8 cellular contexts compared by ENCODE assay signal in genomic region chr3:16290007-16290826, GRCh38. TPM values are rescaled to one million over a fixed set of nuclear protein-coding genes. Genes with fewer than 3 reads are reported as not detected.
DNase-seq lines count a peak whose midpoint lies in the region; ATAC-seq and TF ChIP-seq lines count a peak whose summit lies in the region.

No MANE protein-coding gene starts in this region.

- no peak overlapping the region for H2AFZ ChIP-seq in neural progenitor cell (replicated peaks)

- peak overlapping the region; percentile 100 for H3K4me3 ChIP-seq in CD4-positive, CD25-positive, alpha-beta regulatory T cell (ENCODE audit: low read depth, low read length)
- H3K4me3 ChIP-seq in esophagus squamous epithelium, result no peak overlapping the region
- no peak overlapping the region for H3K4me3 ChIP-seq in neural progenitor cell

- intact Hi-C loops in esophagus squamous epithelium (cut with DNase I), result no loop called here

- peaks cover 21% of the 10 kb centered on the region for H3K79me2 ChIP-seq in neural progenitor cell (ENCODE audit: low read depth)

- peaks cover 0 to 8% (median 1%) of the 10 kb centered on the region in 7 donors for H3K9me3 Mint-ChIP-seq in CD4-positive, CD25-positive, alpha-beta regulatory T cell
- peaks cover 8% of the 10 kb centered on the region for H3K9me3 Mint-ChIP-seq in neural progenitor cell

- peak in 1 of 2 donors; percentile 7 for ATAC-seq in CD4-positive, CD25-positive, alpha-beta regulatory T cell (ENCODE audit: low read depth in 2 of 2)
- peak; percentile 49 for ATAC-seq in GM19438 (IDR thresholded peaks at IDR 0.05; ENCODE audit: low read depth, unreplicated experiment)
- ATAC-seq in GM19328 (IDR thresholded peaks at IDR 0.05; ENCODE audit: unreplicated experiment), result no peak

- peaks cover 21% of the 10 kb centered on the region for H3K36me3 Mint-ChIP-seq in CD4-positive, CD25-positive, alpha-beta regulatory T cell
- H3K36me3 Mint-ChIP-seq in neural progenitor cell, result peaks cover 21% of the 10 kb centered on the region

- TF ChIP-seq CTCF in esophagus squamous epithelium (IDR thresholded peaks at IDR 0.05), result peak; percentile 55 to 80 (median 72)
- peak; percentile 93 for TF ChIP-seq CTCF in neural progenitor cell (IDR thresholded peaks at IDR 0.05)

- no peaks in the 10 kb centered on the region for H4K20me1 ChIP-seq in neural progenitor cell (ENCODE audit: low read depth)

- H3K9ac ChIP-seq in neural progenitor cell, result no peak overlapping the region

- peak overlapping the region; percentile 94 to 99 (median 96) for H3K4me3 Mint-ChIP-seq in CD4-positive, CD25-positive, alpha-beta regulatory T cell
- no peak overlapping the region for H3K4me3 Mint-ChIP-seq in neural progenitor cell

- 50 to 51% methylated on average over 3 of the region's 3 CpGs for WGBS in esophagus squamous epithelium, 2 donors

- H3K36me3 ChIP-seq in CD4-positive, CD25-positive, alpha-beta regulatory T cell (ENCODE audit: control insufficient read depth, insufficient read depth, low read length), result peaks cover 9% of the 10 kb centered on the region
- peaks cover 0 to 49% (median 0%) of the 10 kb centered on the region in 3 donors for H3K36me3 ChIP-seq in esophagus squamous epithelium
- H3K36me3 ChIP-seq in neural progenitor cell, result peaks cover 12% of the 10 kb centered on the region

- no peaks in the 10 kb centered on the region for H3K27me3 Mint-ChIP-seq in CD4-positive, CD25-positive, alpha-beta regulatory T cell
- no peaks in the 10 kb centered on the region for H3K27me3 Mint-ChIP-seq in neural progenitor cell (ENCODE audit: insufficient read depth, low read depth)

- peaks cover 40 to 80% (median 52%) of the 10 kb centered on the region in 4 donors for H3K4me1 Mint-ChIP-seq in CD4-positive, CD25-positive, alpha-beta regulatory T cell
- no peaks in the 10 kb centered on the region for H3K4me1 Mint-ChIP-seq in neural progenitor cell

- DNase-seq in CD4-positive, CD25-positive, alpha-beta regulatory T cell, result peak; percentile 43 to 74 (median 69)
- peak; percentile 51 for DNase-seq in NCI-H2227 (lab: John Stamatoyannopoulos, UW; ENCODE audit: unreplicated experiment)
- peak; percentile 58 for DNase-seq in activated CD4-positive, alpha-beta T cell treated with anti-CD3 and anti-CD28 coated beads, Interleukin-2, amount 50 U/mL, for 1 hour
- DNase-seq in esophagus squamous epithelium (lab: John Stamatoyannopoulos, UW), result no peak
- DNase-seq in neural progenitor cell (ENCODE audit: low spot score), result peak; percentile 63
- DNase-seq in NK-92 (lab: John Stamatoyannopoulos, UW; ENCODE audit: unreplicated experiment), result no peak

- H3F3A ChIP-seq in neural progenitor cell (ENCODE audit: low read depth), result peaks cover 5% of the 10 kb centered on the region

- H3K27me3 ChIP-seq in CD4-positive, CD25-positive, alpha-beta regulatory T cell (ENCODE audit: control insufficient read depth, insufficient read depth, low read length), result no peaks in the 10 kb centered on the region
- H3K27me3 ChIP-seq in esophagus squamous epithelium (no peaks in the 10 kb centered on the region), neural progenitor cell (no peaks in the 10 kb centered on the region)

- no peak for TF ChIP-seq POLR2A in esophagus squamous epithelium (IDR thresholded peaks at IDR 0.05)

- H3K9me3 ChIP-seq in CD4-positive, CD25-positive, alpha-beta regulatory T cell (ENCODE audit: control insufficient read depth in 2 of 2, low read length in 2 of 2), result peaks cover 0 to 9% of the 10 kb centered on the region in 2 experiments
- H3K9me3 ChIP-seq in esophagus squamous epithelium (no peaks in the 10 kb centered on the region), neural progenitor cell (ENCODE audit: low read depth) (peaks cover 7% of the 10 kb centered on the region)

- no peak overlapping the region for H3K4me2 ChIP-seq in neural progenitor cell

- peak overlapping the region; percentile 86 for H3K27ac ChIP-seq in CD4-positive, CD25-positive, alpha-beta regulatory T cell (ENCODE audit: insufficient read depth, low read length, poor library complexity, severe bottlenecking)
- H3K27ac ChIP-seq in esophagus squamous epithelium (peak overlapping the region in 1 of 4 donors; percentile 34), neural progenitor cell (no peak overlapping the region)

- peaks cover 87% of the 10 kb centered on the region for H3K4me1 ChIP-seq in CD4-positive, CD25-positive, alpha-beta regulatory T cell (ENCODE audit: control insufficient read depth, insufficient read depth, low read length, poor library complexity, severe bottlenecking)
- H3K4me1 ChIP-seq in esophagus squamous epithelium (peaks cover 0 to 12% (median 0%) of the 10 kb centered on the region in 3 donors), neural progenitor cell (no peaks in the 10 kb centered on the region)

- peak overlapping the region; percentile 94 to 98 (median 96) for H3K27ac Mint-ChIP-seq in CD4-positive, CD25-positive, alpha-beta regulatory T cell
- no peak overlapping the region for H3K27ac Mint-ChIP-seq in neural progenitor cell

RNA-seq across cellular contexts. Expression of gene OXNAD1, which starts 25.2 kb away (rescaled TPM):
- total RNA-seq in CD4-positive, CD25-positive, alpha-beta regulatory T cell, result 109 TPM
- 10 to 100 TPM; 31.1 to 67.1 (median 50.4) TPM for polyA plus RNA-seq in CD4-positive, CD25-positive, alpha-beta regulatory T cell
- total RNA-seq in esophagus squamous epithelium (10 to 100 TPM in 3 of 4 donors, 1 to 10 TPM in 1; 8.0 to 17.2 (median 15.4) TPM), neural progenitor cell (ENCODE audit: low replicate concordance) (18.1 and 28.7 TPM in 2 replicates)

RNA-seq across cellular contexts. Expression of gene DPH3, which starts 25.5 kb away (rescaled TPM):
- total RNA-seq in CD4-positive, CD25-positive, alpha-beta regulatory T cell, result 20.0 TPM
- 10 to 100 TPM; 19.6 to 30.0 (median 22.5) TPM for polyA plus RNA-seq in CD4-positive, CD25-positive, alpha-beta regulatory T cell
- total RNA-seq in esophagus squamous epithelium, result 10 to 100 TPM in 2 of 4 donors, 1 to 10 TPM in 2; 2.8 to 21.9 (median 10.0) TPM
- total RNA-seq in neural progenitor cell (ENCODE audit: low replicate concordance), result 23.0 and 31.2 TPM in 2 replicates

Comparison
In these comparisons a context has a peak if more than half of its experiments do, and no peak if none do; other contexts are left out.
1. DNase-seq: peak in CD4-positive, CD25-positive, alpha-beta regulatory T cell (3 of 3), NCI-H2227 (single experiment), activated CD4-positive, alpha-beta T cell treated with anti-CD3 and anti-CD28 coated beads, Interleukin-2, amount 50 U/mL, for 1 hour (single experiment) and neural progenitor cell (single experiment); none in esophagus squamous epithelium (single experiment) and NK-92 (single experiment).